Comparison of ENCODE assay signal across 9 cellular contexts in the genomic region with DNA sequence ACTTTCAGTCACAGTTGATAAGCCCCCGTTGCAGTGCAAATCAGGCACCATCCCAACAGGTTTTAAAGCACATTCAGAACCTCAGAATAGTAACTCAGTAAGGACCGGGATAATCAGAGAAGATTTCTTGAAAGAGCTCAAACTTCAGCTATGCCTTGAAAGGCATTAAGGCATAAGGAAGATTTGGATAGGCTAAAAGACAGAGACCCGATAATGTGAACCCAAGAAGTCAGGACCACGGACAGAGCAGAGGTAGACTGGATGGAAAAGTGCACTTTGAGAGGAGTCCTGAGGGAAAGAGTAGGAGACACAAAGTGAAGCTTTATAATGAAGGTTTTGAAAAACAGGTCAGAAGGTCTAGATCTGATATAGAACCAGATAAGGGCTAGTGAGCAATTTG. TPM values are rescaled to one million over a fixed set of nuclear protein-coding genes. Genes with fewer than 3 reads are reported as not detected.
DNase-seq lines count a peak whose midpoint lies in the region; FAIRE-seq and TF ChIP-seq lines count a peak whose summit lies in the region.
"Had no signal": no experiment of that assay in that cellular context is flagged by ENCODE, and none has a peak within 500 bp of the region (broad histone marks: within the 10 kb centered on the region; RNA-seq: fewer than 3 reads in every experiment).

No MANE protein-coding gene starts in this region.

- no peak overlapping the region for H3K4me3 Mint-ChIP-seq in activated CD4-positive, alpha-beta T cell treated with anti-CD3 and anti-CD28 coated beads, Interleukin-2, amount 10 ng/mL, durations not matched to agents 24 days and 14 days
- no peak overlapping the region for H3K4me3 Mint-ChIP-seq in endodermal cell

- no peaks in the 10 kb centered on the region for H3K36me3 Mint-ChIP-seq in activated CD4-positive, alpha-beta T cell treated with anti-CD3 and anti-CD28 coated beads, Interleukin-2, amount 10 ng/mL, durations not matched to agents 24 days and 14 days (ENCODE audit: low read depth)
- no peaks in the 10 kb centered on the region for H3K36me3 Mint-ChIP-seq in endodermal cell (ENCODE audit: low read depth)

- no peaks in the 10 kb centered on the region for H3K27me3 ChIP-seq in endodermal cell (ENCODE audit: control insufficient read depth, insufficient read depth, low read length, poor library complexity, severe bottlenecking)
- H3K27me3 ChIP-seq in osteoblast (ENCODE audit: insufficient read depth, low read length) = no peaks in the 10 kb centered on the region
- no peaks in the 10 kb centered on the region for H3K27me3 ChIP-seq in effector memory CD4-positive, alpha-beta T cell (replicated peaks; ENCODE audit: control insufficient read depth, insufficient read depth, low read length, poor library complexity, severe bottlenecking)
- H3K27me3 ChIP-seq: esophagus squamous epithelium had no signal

- H3K9ac ChIP-seq in endodermal cell (ENCODE audit: extremely low read depth, low read length, poor library complexity, severe bottlenecking) = no peak overlapping the region

- DNase-seq in activated CD4-positive, alpha-beta T cell treated with anti-CD3 and anti-CD28 coated beads, Interleukin-2, amount 10 ng/mL, durations not matched to agents 24 days and 14 days = peak; percentile 64
- DNase-seq in activated CD4-positive, alpha-beta T cell treated with anti-CD3 and anti-CD28 coated beads, Interleukin-2, amount 50 U/mL, for 1 hour = no peak
- DNase-seq in endodermal cell = peak; percentile 91
- DNase-seq in osteoblast (ENCODE audit: insufficient read length, low spot score, missing footprints) = peak; percentile 15
- DNase-seq in D721Med (ENCODE audit: insufficient read length, low spot score) = no peak
- DNase-seq in cerebellum (ENCODE audit: low spot score) = no peak
- DNase-seq in effector memory CD4-positive, alpha-beta T cell = no peak
- DNase-seq: esophagus squamous epithelium had no signal

- intact Hi-C loops in activated CD4-positive, alpha-beta T cell treated with anti-CD3 and anti-CD28 coated beads, Interleukin-2, amount 10 ng/mL, durations not matched to agents 24 days and 14 days (cut with micrococcal nuclease) = no loop called here

- H3K79me2 ChIP-seq in osteoblast (ENCODE audit: insufficient read depth, low read length) = no peaks in the 10 kb centered on the region

- no peak for TF ChIP-seq CTCF in endodermal cell (conservative IDR thresholded peaks at IDR 0.05)
- no peak for TF ChIP-seq CTCF in osteoblast (IDR thresholded peaks at IDR 0.05; ENCODE audit: extremely low read depth, low read depth, low read length)
- TF ChIP-seq CTCF in D721Med (IDR thresholded peaks at IDR 0.05; ENCODE audit: insufficient read depth, missing control alignments) = no peak

- no peaks in the 10 kb centered on the region for H3K9me3 ChIP-seq in endodermal cell (ENCODE audit: control insufficient read depth, low read length)
- no peaks in the 10 kb centered on the region for H3K9me3 ChIP-seq in osteoblast (ENCODE audit: low read depth, low read length)
- no peaks in the 10 kb centered on the region for H3K9me3 ChIP-seq in effector memory CD4-positive, alpha-beta T cell (ENCODE audit: control insufficient read depth, low read length)
- H3K9me3 ChIP-seq: esophagus squamous epithelium had no signal

- peaks cover 7% of the 10 kb centered on the region for H3K27me3 Mint-ChIP-seq in activated CD4-positive, alpha-beta T cell treated with anti-CD3 and anti-CD28 coated beads, Interleukin-2, amount 10 ng/mL, durations not matched to agents 24 days and 14 days
- H3K27me3 Mint-ChIP-seq in endodermal cell (ENCODE audit: insufficient read depth) = no peaks in the 10 kb centered on the region

- peaks cover 35% of the 10 kb centered on the region for H3K4me1 ChIP-seq in endodermal cell (ENCODE audit: control insufficient read depth, insufficient read depth, low read length)
- H3K4me1 ChIP-seq in osteoblast (ENCODE audit: insufficient read depth, low read length) = no peaks in the 10 kb centered on the region
- no peaks in the 10 kb centered on the region for H3K4me1 ChIP-seq in effector memory CD4-positive, alpha-beta T cell (ENCODE audit: control insufficient read depth, insufficient read depth, low read length, poor library complexity, severe bottlenecking)
- H3K4me1 ChIP-seq: esophagus squamous epithelium had no signal

- H3K27ac Mint-ChIP-seq in activated CD4-positive, alpha-beta T cell treated with anti-CD3 and anti-CD28 coated beads, Interleukin-2, amount 10 ng/mL, durations not matched to agents 24 days and 14 days = no peak overlapping the region
- no peak overlapping the region for H3K27ac Mint-ChIP-seq in endodermal cell

- peaks cover 16% of the 10 kb centered on the region for H3K9me3 Mint-ChIP-seq in activated CD4-positive, alpha-beta T cell treated with anti-CD3 and anti-CD28 coated beads, Interleukin-2, amount 10 ng/mL, durations not matched to agents 24 days and 14 days
- no peaks in the 10 kb centered on the region for H3K9me3 Mint-ChIP-seq in endodermal cell

- 11 to 34% methylated on average over 3 to 4 of the region's 4 CpGs for WGBS in endodermal cell (ENCODE audit: insufficient coverage in 1 of 2, insufficient read length in 1 of 2), 2 experiments

- no peaks in the 10 kb centered on the region for H3K4me1 Mint-ChIP-seq in activated CD4-positive, alpha-beta T cell treated with anti-CD3 and anti-CD28 coated beads, Interleukin-2, amount 10 ng/mL, durations not matched to agents 24 days and 14 days
- peaks cover 54% of the 10 kb centered on the region for H3K4me1 Mint-ChIP-seq in endodermal cell

- H3K36me3 ChIP-seq in endodermal cell (ENCODE audit: control insufficient read depth, insufficient read depth, low read length) (no peaks in the 10 kb centered on the region), osteoblast (ENCODE audit: insufficient read depth, low read length) (no peaks in the 10 kb centered on the region)
- no peaks in the 10 kb centered on the region for H3K36me3 ChIP-seq in effector memory CD4-positive, alpha-beta T cell (ENCODE audit: control insufficient read depth, insufficient read depth, low read length)
- H3K36me3 ChIP-seq: esophagus squamous epithelium had no signal

- no peak overlapping the region for H2AFZ ChIP-seq in osteoblast (ENCODE audit: low read length)

- H4K20me1 ChIP-seq in osteoblast (ENCODE audit: insufficient read depth, low read length) = no peaks in the 10 kb centered on the region

- H3K4me3 ChIP-seq in endodermal cell (ENCODE audit: low read length) = no peak overlapping the region
- H3K4me3 ChIP-seq in osteoblast (ENCODE audit: insufficient read depth, low read length) = no peak overlapping the region
- H3K4me3 ChIP-seq in effector memory CD4-positive, alpha-beta T cell (ENCODE audit: insufficient read depth, low read depth, low read length, poor library complexity, severe bottlenecking) = no peak overlapping the region
- H3K4me3 ChIP-seq: esophagus squamous epithelium had no signal

- FAIRE-seq in D721Med (lab: Jason Lieb, UNC) = no peak

- H3K4me2 ChIP-seq in osteoblast (ENCODE audit: insufficient read depth, low read length) = no peak overlapping the region

- H3K27ac ChIP-seq in endodermal cell (ENCODE audit: low read depth, low read length) (no peak overlapping the region), osteoblast (ENCODE audit: low read depth, low read length) (no peak overlapping the region)
- H3K27ac ChIP-seq in effector memory CD4-positive, alpha-beta T cell (ENCODE audit: insufficient read depth, low read length, poor library complexity, severe bottlenecking) = no peak overlapping the region
- H3K27ac ChIP-seq: esophagus squamous epithelium had no signal

TF ChIP-seq in PFSK-1, 5 proteins besides CTCF, POLR2A, EP300 and RAD21:
- no peak for TF ChIP-seq TAF1 (IDR thresholded peaks at IDR 0.05; ENCODE audit: borderline replicate concordance, insufficient read depth, low read length)
- TF ChIP-seq, protein P1, sequence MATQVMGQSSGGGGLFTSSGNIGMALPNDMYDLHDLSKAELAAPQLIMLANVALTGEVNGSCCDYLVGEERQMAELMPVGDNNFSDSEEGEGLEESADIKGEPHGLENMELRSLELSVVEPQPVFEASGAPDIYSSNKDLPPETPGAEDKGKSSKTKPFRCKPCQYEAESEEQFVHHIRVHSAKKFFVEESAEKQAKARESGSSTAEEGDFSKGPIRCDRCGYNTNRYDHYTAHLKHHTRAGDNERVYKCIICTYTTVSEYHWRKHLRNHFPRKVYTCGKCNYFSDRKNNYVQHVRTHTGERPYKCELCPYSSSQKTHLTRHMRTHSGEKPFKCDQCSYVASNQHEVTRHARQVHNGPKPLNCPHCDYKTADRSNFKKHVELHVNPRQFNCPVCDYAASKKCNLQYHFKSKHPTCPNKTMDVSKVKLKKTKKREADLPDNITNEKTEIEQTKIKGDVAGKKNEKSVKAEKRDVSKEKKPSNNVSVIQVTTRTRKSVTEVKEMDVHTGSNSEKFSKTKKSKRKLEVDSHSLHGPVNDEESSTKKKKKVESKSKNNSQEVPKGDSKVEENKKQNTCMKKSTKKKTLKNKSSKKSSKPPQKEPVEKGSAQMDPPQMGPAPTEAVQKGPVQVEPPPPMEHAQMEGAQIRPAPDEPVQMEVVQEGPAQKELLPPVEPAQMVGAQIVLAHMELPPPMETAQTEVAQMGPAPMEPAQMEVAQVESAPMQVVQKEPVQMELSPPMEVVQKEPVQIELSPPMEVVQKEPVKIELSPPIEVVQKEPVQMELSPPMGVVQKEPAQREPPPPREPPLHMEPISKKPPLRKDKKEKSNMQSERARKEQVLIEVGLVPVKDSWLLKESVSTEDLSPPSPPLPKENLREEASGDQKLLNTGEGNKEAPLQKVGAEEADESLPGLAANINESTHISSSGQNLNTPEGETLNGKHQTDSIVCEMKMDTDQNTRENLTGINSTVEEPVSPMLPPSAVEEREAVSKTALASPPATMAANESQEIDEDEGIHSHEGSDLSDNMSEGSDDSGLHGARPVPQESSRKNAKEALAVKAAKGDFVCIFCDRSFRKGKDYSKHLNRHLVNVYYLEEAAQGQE (IDR thresholded peaks at IDR 0.05; ENCODE audit: insufficient read depth in 1 of 2, low read depth in 2 of 2, low read length in 2 of 2) = peak; percentile 87 to 97
- no peak for TF ChIP-seq FOXP2 (optimal IDR thresholded peaks at IDR 0.05; ENCODE audit: borderline replicate concordance, extremely low read depth, extremely low read length, insufficient read depth)
- TF ChIP-seq SIN3A (IDR thresholded peaks at IDR 0.05; ENCODE audit: borderline replicate concordance, insufficient read depth, low read length) = no peak
- TF ChIP-seq POLR2AphosphoS5 (IDR thresholded peaks at IDR 0.05; ENCODE audit: low read depth, low read length) = no peak

RNA-seq across cellular contexts. Expression of a gene that starts 36.9 kb away (rescaled TPM):
- 12.6 and 14.1 TPM in 2 replicates for total RNA-seq in activated CD4-positive, alpha-beta T cell treated with anti-CD3 and anti-CD28 coated beads, Interleukin-2, amount 10 ng/mL, durations not matched to agents 24 days and 14 days
- polyA plus RNA-seq in PFSK-1 (2012; ENCODE audit: insufficient read length, low read depth) = 8.4 TPM
- total RNA-seq in endodermal cell (10 to 100 TPM; 27.4 to 27.8 TPM), osteoblast (31.1 and 38.9 TPM in 2 replicates), cerebellum (60.2 TPM)
- 23.3 TPM for polyA plus RNA-seq in endodermal cell (2013, experiment 1 of 2)
- 22.4 TPM for polyA plus RNA-seq in endodermal cell (2013, experiment 2 of 2)

Comparison
In these comparisons a context has a peak if more than half of its experiments do, and no peak if none do; other contexts are left out.
1. DNase-seq: peak in activated CD4-positive, alpha-beta T cell treated with anti-CD3 and anti-CD28 coated beads, Interleukin-2, amount 10 ng/mL, durations not matched to agents 24 days and 14 days (single experiment), endodermal cell (single experiment) and osteoblast (single experiment); none in activated CD4-positive, alpha-beta T cell treated with anti-CD3 and anti-CD28 coated beads, Interleukin-2, amount 50 U/mL, for 1 hour (single experiment), D721Med (single experiment), cerebellum (single experiment) and effector memory CD4-positive, alpha-beta T cell (0 of 3).